8 cellular contexts compared by ENCODE assay signal in genomic region chr3:150528359-150528797, GRCh38. TPM values are rescaled to one million over a fixed set of nuclear protein-coding genes. Genes with fewer than 3 reads are reported as not detected.
A peak's percentile ranks its signal among the peaks of the same experiment; 100 is the strongest.
DNase-seq lines count a peak whose midpoint lies in the region; ATAC-seq and TF ChIP-seq lines count a peak whose summit lies in the region.

No MANE protein-coding gene starts in this region.

- intact Hi-C loops in activated CD8-positive, alpha-beta T cell treated with anti-CD3 and anti-CD28 coated beads for 36 hours (cut with micrococcal nuclease) = no loop called here

- POLR2A ChIA-PET in activated CD8-positive, alpha-beta T cell treated with anti-CD3 and anti-CD28 coated beads for 36 hours (lab: Charles Lee) = no interaction called here
- POLR2A ChIA-PET in activated CD8-positive, alpha-beta T cell treated with anti-CD3 and anti-CD28 coated beads, Interleukin-2, amount 10 ng/mL, durations not matched to agents 7 days and 5 days (lab: Charles Lee) = no interaction called here

- no peaks in the 10 kb centered on the region for H3F3A ChIP-seq in OCI-LY1 (ENCODE audit: insufficient read depth, low read length)

- no peak overlapping the region for H3K27ac Mint-ChIP-seq in activated CD8-positive, alpha-beta T cell treated with anti-CD3 and anti-CD28 coated beads for 36 hours
- H3K27ac Mint-ChIP-seq in activated CD8-positive, alpha-beta T cell treated with anti-CD3 and anti-CD28 coated beads, Interleukin-2, amount 10 ng/mL, durations not matched to agents 7 days and 5 days = no peak overlapping the region

- CTCF ChIA-PET in activated CD8-positive, alpha-beta T cell treated with anti-CD3 and anti-CD28 coated beads for 36 hours (lab: Charles Lee) = interaction anchor here (0.6 to 3.1 kb wide), 9 partner anchors 9 to 399 kb away, joined by 3 to 13 read pairs (median 3); no protein-coding TSS in a partner anchor
- CTCF ChIA-PET in activated CD8-positive, alpha-beta T cell treated with anti-CD3 and anti-CD28 coated beads, Interleukin-2, amount 10 ng/mL, durations not matched to agents 7 days and 5 days (lab: Charles Lee) = interaction anchor here (0.8 to 2.5 kb wide), 8 partner anchors 9 to 336 kb away, joined by 3 to 11 read pairs (median 4); no protein-coding TSS in a partner anchor

- TF ChIP-seq CTCF in activated CD8-positive, alpha-beta T cell treated with anti-CD3 and anti-CD28 coated beads for 36 hours (IDR thresholded peaks at IDR 0.05) = peak; percentile 59
- peak; percentile 56 for TF ChIP-seq CTCF in OCI-LY1 (IDR thresholded peaks at IDR 0.05; ENCODE audit: low read length)
- peak in 3 of 5 experiments; percentile 11 to 20 (median 16) for TF ChIP-seq CTCF in tibial nerve (IDR thresholded peaks at IDR 0.05)

- H3K4me1 Mint-ChIP-seq in activated CD8-positive, alpha-beta T cell treated with anti-CD3 and anti-CD28 coated beads for 36 hours (ENCODE audit: low read depth) = peaks cover 8% of the 10 kb centered on the region
- H3K4me1 Mint-ChIP-seq in activated CD8-positive, alpha-beta T cell treated with anti-CD3 and anti-CD28 coated beads, Interleukin-2, amount 10 ng/mL, durations not matched to agents 7 days and 5 days (ENCODE audit: low read depth) = peaks cover 5% of the 10 kb centered on the region

- H3K27ac ChIP-seq in OCI-LY1 (ENCODE audit: low read depth, low read length, poor library complexity, severe bottlenecking) (no peak overlapping the region), tibial nerve (no peak overlapping the region)

- no peaks in the 10 kb centered on the region for H4K20me1 ChIP-seq in OCI-LY1 (ENCODE audit: insufficient read depth, low read length)

- no peak overlapping the region for H3K4me3 Mint-ChIP-seq in activated CD8-positive, alpha-beta T cell treated with anti-CD3 and anti-CD28 coated beads for 36 hours
- H3K4me3 Mint-ChIP-seq in activated CD8-positive, alpha-beta T cell treated with anti-CD3 and anti-CD28 coated beads, Interleukin-2, amount 10 ng/mL, durations not matched to agents 7 days and 5 days = no peak overlapping the region

- H3K4me2 ChIP-seq in OCI-LY1 (ENCODE audit: low read length) = no peak overlapping the region

- H3K9me2 ChIP-seq in OCI-LY1 (ENCODE audit: low read depth, low read length) = no peaks in the 10 kb centered on the region

- H3K27me3 Mint-ChIP-seq in activated CD8-positive, alpha-beta T cell treated with anti-CD3 and anti-CD28 coated beads for 36 hours = no peaks in the 10 kb centered on the region
- H3K27me3 Mint-ChIP-seq in activated CD8-positive, alpha-beta T cell treated with anti-CD3 and anti-CD28 coated beads, Interleukin-2, amount 10 ng/mL, durations not matched to agents 7 days and 5 days (ENCODE audit: low read depth) = peaks cover 4% of the 10 kb centered on the region

- no peaks in the 10 kb centered on the region for H3K27me3 ChIP-seq in OCI-LY1 (ENCODE audit: insufficient read depth, low read length)
- no peaks in the 10 kb centered on the region for H3K27me3 ChIP-seq in tibial nerve

- H3K36me3 ChIP-seq in OCI-LY1 (ENCODE audit: insufficient read depth, low read length) (no peaks in the 10 kb centered on the region), tibial nerve (no peaks in the 10 kb centered on the region)

- no peaks in the 10 kb centered on the region for H3K79me2 ChIP-seq in OCI-LY1 (ENCODE audit: insufficient read depth, low read length)

- no peaks in the 10 kb centered on the region for H3K36me3 Mint-ChIP-seq in activated CD8-positive, alpha-beta T cell treated with anti-CD3 and anti-CD28 coated beads for 36 hours (ENCODE audit: low read depth)
- H3K36me3 Mint-ChIP-seq in activated CD8-positive, alpha-beta T cell treated with anti-CD3 and anti-CD28 coated beads, Interleukin-2, amount 10 ng/mL, durations not matched to agents 7 days and 5 days (ENCODE audit: low read depth) = no peaks in the 10 kb centered on the region

- H3K4me1 ChIP-seq in OCI-LY1 (ENCODE audit: insufficient read depth, low read length, severe bottlenecking) (no peaks in the 10 kb centered on the region), tibial nerve (peaks cover 0 to 8% (median 0%) of the 10 kb centered on the region in 4 donors)

- WGBS in tibial nerve, 2 donors = 5 to 9% methylated on average over 2 of the region's 2 CpGs

- H2AFZ ChIP-seq in OCI-LY1 (ENCODE audit: low read length) = no peak overlapping the region

- no peak for DNase-seq in activated CD8-positive, alpha-beta T cell treated with anti-CD3 and anti-CD28 coated beads for 36 hours
- DNase-seq in activated CD8-positive, alpha-beta T cell treated with anti-CD3 and anti-CD28 coated beads, Interleukin-2, amount 10 ng/mL, durations not matched to agents 7 days and 5 days = no peak
- DNase-seq in erythroblast (lab: John Stamatoyannopoulos, UW) (peak; percentile 41 to 66), tibial nerve (ENCODE audit: low spot score in 2 of 2) (no peak), NCI-H2227 treated with DMSO at 0.1 percent for 48 hours (lab: John Stamatoyannopoulos, UW) (no peak), NCI-H1436 (lab: John Stamatoyannopoulos, UW) (no peak)

- H3K9me3 Mint-ChIP-seq in activated CD8-positive, alpha-beta T cell treated with anti-CD3 and anti-CD28 coated beads for 36 hours = no peaks in the 10 kb centered on the region
- H3K9me3 Mint-ChIP-seq in activated CD8-positive, alpha-beta T cell treated with anti-CD3 and anti-CD28 coated beads, Interleukin-2, amount 10 ng/mL, durations not matched to agents 7 days and 5 days (ENCODE audit: insufficient read depth) = no peaks in the 10 kb centered on the region

- TF ChIP-seq POLR2A in erythroblast (IDR thresholded peaks at IDR 0.05; ENCODE audit: low read length) (no peak), tibial nerve (IDR thresholded peaks at IDR 0.05) (no peak)

- peak; percentile 28 for ATAC-seq in activated CD8-positive, alpha-beta T cell treated with anti-CD3 and anti-CD28 coated beads for 36 hours
- ATAC-seq in activated CD8-positive, alpha-beta T cell treated with anti-CD3 and anti-CD28 coated beads, Interleukin-2, amount 10 ng/mL, durations not matched to agents 7 days and 5 days = no peak
- no peak for ATAC-seq in GM18502 (IDR thresholded peaks at IDR 0.05; ENCODE audit: poor library complexity, unreplicated experiment)

- H3K9ac ChIP-seq in OCI-LY1 (ENCODE audit: low read length) = no peak overlapping the region

- no peak for TF ChIP-seq EP300 in tibial nerve (IDR thresholded peaks at IDR 0.05)

- no peaks in the 10 kb centered on the region for H3K9me3 ChIP-seq in OCI-LY1 (ENCODE audit: low read length)
- H3K9me3 ChIP-seq in tibial nerve = no peaks in the 10 kb centered on the region

- no peak overlapping the region for H3K4me3 ChIP-seq in OCI-LY1 (ENCODE audit: low read depth, low read length, poor library complexity, severe bottlenecking)
- no peak overlapping the region for H3K4me3 ChIP-seq in tibial nerve

RNA-seq across cellular contexts. Expression of gene SERP1, which starts 17.9 kb away (rescaled TPM):
- 100 to 1,000 TPM; 115 TPM for total RNA-seq in activated CD8-positive, alpha-beta T cell treated with anti-CD3 and anti-CD28 coated beads for 36 hours
- 10 to 100 TPM; 83.4 to 87.3 TPM for total RNA-seq in activated CD8-positive, alpha-beta T cell treated with anti-CD3 and anti-CD28 coated beads, Interleukin-2, amount 10 ng/mL, durations not matched to agents 7 days and 5 days
- 100 to 1,000 TPM; 377 to 593 (median 447) TPM for total RNA-seq in tibial nerve

RNA-seq across cellular contexts. Expression of gene EIF2A, which starts 18.2 kb away (rescaled TPM):
- 100 to 1,000 TPM; 130 to 136 TPM for total RNA-seq in activated CD8-positive, alpha-beta T cell treated with anti-CD3 and anti-CD28 coated beads for 36 hours
- total RNA-seq in activated CD8-positive, alpha-beta T cell treated with anti-CD3 and anti-CD28 coated beads, Interleukin-2, amount 10 ng/mL, durations not matched to agents 7 days and 5 days = 10 to 100 TPM; 77.0 to 89.0 TPM
- total RNA-seq in tibial nerve = 100 to 1,000 TPM in 2 of 4 donors, 10 to 100 TPM in 2; 84.7 to 103 (median 100) TPM

Comparison
In these comparisons a context has a peak if more than half of its experiments do, and no peak if none do; other contexts are left out.
1. DNase-seq: peak in erythroblast (2 of 2); none in activated CD8-positive, alpha-beta T cell treated with anti-CD3 and anti-CD28 coated beads for 36 hours (single experiment), activated CD8-positive, alpha-beta T cell treated with anti-CD3 and anti-CD28 coated beads, Interleukin-2, amount 10 ng/mL, durations not matched to agents 7 days and 5 days (single experiment), tibial nerve (0 of 2), NCI-H2227 treated with DMSO at 0.1 percent for 48 hours (single experiment) and NCI-H1436 (single experiment).
2. Peak in every context shown above with its lines, with median percentiles within 50 percentile points of each other: CTCF ChIP-seq.